1 cellular context compared by ENCODE assay signal in genomic region chr4:76982638-76983579, GRCh38.
TF ChIP-seq lines count a peak whose summit lies in the region.

No MANE protein-coding gene starts in this region.

TF ChIP-seq in liver, 16 proteins besides CTCF, POLR2A, EP300 and RAD21 (continued from another document):
- no peak for TF ChIP-seq REST (IDR thresholded peaks at IDR 0.05)
